2 cellular contexts compared by ENCODE assay signal in the genomic region with DNA sequence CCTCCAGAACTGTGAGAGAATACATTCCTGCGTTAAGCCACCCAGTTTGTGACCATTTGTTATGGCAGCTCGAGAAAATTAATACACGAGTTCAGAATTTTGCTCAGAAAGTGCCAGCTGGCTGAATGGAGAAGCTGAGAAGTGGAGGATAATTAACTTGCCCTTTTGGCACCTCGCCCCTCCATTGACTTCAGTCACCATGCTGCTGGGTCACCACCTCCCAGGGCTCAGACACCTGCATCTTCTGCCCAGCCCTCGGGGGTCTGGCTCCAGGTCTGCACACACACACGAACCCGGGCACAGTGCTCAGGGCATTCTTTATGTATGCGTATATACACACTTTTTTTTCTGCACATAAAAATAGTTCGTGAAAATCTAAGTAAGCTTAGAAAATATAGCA.
TF ChIP-seq lines count a peak whose summit lies in the region.

No MANE protein-coding gene starts in this region.

TF ChIP-seq in IMR-90, 13 proteins besides CTCF, POLR2A, EP300 and RAD21:
- TF ChIP-seq, protein P1, sequence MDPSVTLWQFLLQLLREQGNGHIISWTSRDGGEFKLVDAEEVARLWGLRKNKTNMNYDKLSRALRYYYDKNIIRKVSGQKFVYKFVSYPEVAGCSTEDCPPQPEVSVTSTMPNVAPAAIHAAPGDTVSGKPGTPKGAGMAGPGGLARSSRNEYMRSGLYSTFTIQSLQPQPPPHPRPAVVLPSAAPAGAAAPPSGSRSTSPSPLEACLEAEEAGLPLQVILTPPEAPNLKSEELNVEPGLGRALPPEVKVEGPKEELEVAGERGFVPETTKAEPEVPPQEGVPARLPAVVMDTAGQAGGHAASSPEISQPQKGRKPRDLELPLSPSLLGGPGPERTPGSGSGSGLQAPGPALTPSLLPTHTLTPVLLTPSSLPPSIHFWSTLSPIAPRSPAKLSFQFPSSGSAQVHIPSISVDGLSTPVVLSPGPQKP (IDR thresholded peaks at IDR 0.05; ENCODE audit: borderline replicate concordance, low read depth, low read length), result no peak
- TF ChIP-seq MAZ (IDR thresholded peaks at IDR 0.05; ENCODE audit: borderline replicate concordance, low read depth, low read length) (no peak), MXI1 (IDR thresholded peaks at IDR 0.05; ENCODE audit: borderline replicate concordance, low read depth, low read length) (no peak), RCOR1 (IDR thresholded peaks at IDR 0.05; ENCODE audit: insufficient replicate concordance, low read length) (no peak), NFE2L2 (IDR thresholded peaks at IDR 0.05; ENCODE audit: low read depth, low read length) (no peak), MAFK (IDR thresholded peaks at IDR 0.05; ENCODE audit: low read depth, low read length) (no peak), CEBPB (IDR thresholded peaks at IDR 0.05; ENCODE audit: low read depth, low read length) (no peak), USF2 (IDR thresholded peaks at IDR 0.05; ENCODE audit: low read depth, low read length) (no peak), BHLHE40 (IDR thresholded peaks at IDR 0.05; ENCODE audit: low read depth, low read length) (no peak), SMC3 (IDR thresholded peaks at IDR 0.05; ENCODE audit: low read depth, low read length) (no peak), CHD1 (IDR thresholded peaks at IDR 0.05; ENCODE audit: low read depth, low read length) (no peak), RFX5 (IDR thresholded peaks at IDR 0.05; ENCODE audit: low read depth, low read length) (no peak), FOS (IDR thresholded peaks at IDR 0.05; ENCODE audit: low read depth, low read length) (no peak)
TF ChIP-seq in IMR-90: peak in this region for 0.

TF ChIP-seq in endothelial cell of umbilical vein, 7 proteins besides CTCF, POLR2A, EP300 and RAD21:
- TF ChIP-seq FOS (IDR thresholded peaks at IDR 0.05; ENCODE audit: borderline replicate concordance, insufficient read depth, low read length) (no peak), POLR2AphosphoS5 (IDR thresholded peaks at IDR 0.05; ENCODE audit: insufficient read depth, low read depth, low read length) (no peak), JUN (IDR thresholded peaks at IDR 0.05; ENCODE audit: borderline replicate concordance, insufficient read depth, insufficient read length, low read depth) (no peak), GATA2 (IDR thresholded peaks at IDR 0.05; ENCODE audit: insufficient read depth, insufficient read length, low read depth, low read length) (no peak), EZH2 (IDR thresholded peaks at IDR 0.05; ENCODE audit: borderline replicate concordance, low read depth, low read length, severe bottlenecking) (no peak), MYC (IDR thresholded peaks at IDR 0.05; ENCODE audit: low read depth, low read length) (no peak)
- TF ChIP-seq, protein P2, sequence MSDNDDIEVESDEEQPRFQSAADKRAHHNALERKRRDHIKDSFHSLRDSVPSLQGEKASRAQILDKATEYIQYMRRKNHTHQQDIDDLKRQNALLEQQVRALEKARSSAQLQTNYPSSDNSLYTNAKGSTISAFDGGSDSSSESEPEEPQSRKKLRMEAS (IDR thresholded peaks at IDR 0.05; ENCODE audit: insufficient read depth, insufficient read length), result no peak
